Comparison of ENCODE assay signal across 19 cellular contexts in genomic region chr1:28871631-28872401, GRCh38. TPM values are rescaled to one million over a fixed set of nuclear protein-coding genes. Genes with fewer than 3 reads are reported as not detected.
A peak's percentile ranks its signal among the peaks of the same experiment; 100 is the strongest.
DNase-seq lines count a peak whose midpoint lies in the region; ATAC-seq and TF ChIP-seq lines count a peak whose summit lies in the region.
"Had no signal": no experiment of that assay in that cellular context is flagged by ENCODE, and none has a peak within 500 bp of the region (broad histone marks: within the 10 kb centered on the region; RNA-seq: fewer than 3 reads in every experiment).

No MANE protein-coding gene starts in this region.

- no peaks in the 10 kb centered on the region for H3K9me3 Mint-ChIP-seq in CD4-positive, alpha-beta T cell

- no peak overlapping the region for H3K14ac ChIP-seq in trophoblast cell (ENCODE audit: low read length)

- peak overlapping the region; percentile 91 for H2BK120ac ChIP-seq in trophoblast cell (ENCODE audit: insufficient read depth, low read length, poor library complexity)

- H3K27me3 ChIP-seq in trophoblast cell (ENCODE audit: insufficient read depth, low read length), result no peaks in the 10 kb centered on the region
- H3K27me3 ChIP-seq in CD4-positive, alpha-beta T cell (ENCODE audit: control insufficient read depth, insufficient read depth, low read length), result no peaks in the 10 kb centered on the region

- no peaks in the 10 kb centered on the region for H3K36me3 ChIP-seq in trophoblast cell (ENCODE audit: control insufficient read depth in 1 of 2, insufficient read depth in 2 of 2, low read length in 2 of 2)

- no peak overlapping the region for H3K4me3 Mint-ChIP-seq in T-helper 17 cell
- H3K4me3 Mint-ChIP-seq in CD4-positive, alpha-beta T cell, result no peak overlapping the region
- H3K4me3 Mint-ChIP-seq: CD14-positive monocyte had no signal

- peak overlapping the region; percentile 74 for H2BK5ac ChIP-seq in trophoblast cell (ENCODE audit: low read depth, low read length, poor library complexity)

- CTCF ChIA-PET in CD4-positive, alpha-beta T cell (lab: Charles Lee), result no interaction called here

- in situ Hi-C loops in Caki2 (cut with HindIII; ENCODE audit: low pct_unique_long_range_greater_than_20kb, low sequenced_read_pairs), result no loop called here

- no peak overlapping the region for H3K4me2 ChIP-seq in trophoblast cell (ENCODE audit: low read length)

- H3K23ac ChIP-seq in trophoblast cell (ENCODE audit: low read length), result no peak overlapping the region

- H3K36me3 Mint-ChIP-seq in T-helper 17 cell (ENCODE audit: low read depth), result no peaks in the 10 kb centered on the region
- H3K36me3 Mint-ChIP-seq in CD4-positive, alpha-beta T cell (ENCODE audit: low read depth), result no peaks in the 10 kb centered on the region
- H3K36me3 Mint-ChIP-seq: CD14-positive monocyte had no signal

- H3K27me3 Mint-ChIP-seq in T-helper 17 cell, result peaks cover 23% of the 10 kb centered on the region
- peaks cover 4% of the 10 kb centered on the region for H3K27me3 Mint-ChIP-seq in CD4-positive, alpha-beta T cell

- no peak for TF ChIP-seq CTCF in CD4-positive, alpha-beta T cell (IDR thresholded peaks at IDR 0.05)

- no peak overlapping the region for H3K9ac ChIP-seq in trophoblast cell (ENCODE audit: low read length)

- peak overlapping the region; percentile 94 for H4K91ac ChIP-seq in trophoblast cell (ENCODE audit: low read depth, low read length)

- H3K18ac ChIP-seq in trophoblast cell (ENCODE audit: low read length), result no peak overlapping the region

- H4K12ac ChIP-seq in trophoblast cell (ENCODE audit: low read depth, low read length), result no peak overlapping the region

- intact Hi-C loops in CD4-positive, alpha-beta T cell (cut with DNase I, micrococcal nuclease), result no loop called here

- H3K4me1 Mint-ChIP-seq in T-helper 17 cell, result no peaks in the 10 kb centered on the region
- no peaks in the 10 kb centered on the region for H3K4me1 Mint-ChIP-seq in CD4-positive, alpha-beta T cell (ENCODE audit: low read depth)

- peaks cover 14 to 22% of the 10 kb centered on the region in 2 experiments for H3K4me1 ChIP-seq in trophoblast cell (ENCODE audit: control insufficient read depth in 1 of 2, insufficient read depth in 2 of 2, low read length in 2 of 2)

- no peak overlapping the region for H2AFZ ChIP-seq in trophoblast cell (ENCODE audit: insufficient read depth, low read length, poor library complexity)

- ATAC-seq in T-helper 17 cell (no peak), left lobe of liver (peak; percentile 92), HG03460 (IDR thresholded peaks at IDR 0.05; ENCODE audit: unreplicated experiment) (no peak)
- no peak for ATAC-seq in CD4-positive, alpha-beta T cell (ENCODE audit: poor library complexity)

- H3K27ac ChIP-seq in trophoblast cell (ENCODE audit: low read depth, low read length), result peak overlapping the region; percentile 79
- no peak overlapping the region for H3K27ac ChIP-seq in CD4-positive, alpha-beta T cell (ENCODE audit: low read depth, low read length)
- H3K27ac ChIP-seq: SK-N-MC had no signal

- no peak overlapping the region for H2AK5ac ChIP-seq in trophoblast cell (ENCODE audit: low read length)

- peaks cover 2% of the 10 kb centered on the region for H3K79me2 ChIP-seq in trophoblast cell (ENCODE audit: control insufficient read depth, insufficient read depth, low read length, poor library complexity)

- H3K4me3 ChIP-seq in trophoblast cell (ENCODE audit: low read depth, low read length), result no peak overlapping the region
- H3K4me3 ChIP-seq: SK-N-MC had no signal

- peaks cover 19% of the 10 kb centered on the region for H3K79me1 ChIP-seq in trophoblast cell (ENCODE audit: low read length)

- H4K8ac ChIP-seq in trophoblast cell (ENCODE audit: low read depth, low read length), result no peak overlapping the region

- H2BK12ac ChIP-seq in trophoblast cell (ENCODE audit: low read length), result no peak overlapping the region

- H3K4ac ChIP-seq in trophoblast cell (ENCODE audit: low read depth, low read length), result no peak overlapping the region

- POLR2A ChIA-PET in CD4-positive, alpha-beta T cell (lab: Charles Lee), result no interaction called here

- WGBS in trophoblast cell (ENCODE audit: extremely low coverage, insufficient coverage, insufficient read length), result no CpG with 5 or more reads among the region's 12 CpGs

- DNase-seq in Caki2 (ENCODE audit: low read depth), result peak; percentile 50
- DNase-seq in T-helper 17 cell, result no peak
- DNase-seq in left lobe of liver (ENCODE audit: low spot score), result peak; percentile 65
- DNase-seq in trophoblast cell, result no peak
- no peak for DNase-seq in midbrain (lab: John Stamatoyannopoulos, UW)
- DNase-seq in activated CD8-positive, alpha-beta memory T cell treated with anti-CD3 and anti-CD28 coated beads for 24 hours, result no peak
- no peak for DNase-seq in CD4-positive, alpha-beta T cell
- DNase-seq: DND-41, GF-D8, KBM-7, NCI-H1092, NCI-H1694 treated with DMSO at 0.1 percent for 48 hours, NCI-H2171, NCI-H446 treated with DMSO at 0.1 percent for 48 hours, NCI-H774 had no signal

- H3K27ac Mint-ChIP-seq in T-helper 17 cell, result peak overlapping the region; percentile 51
- no peak overlapping the region for H3K27ac Mint-ChIP-seq in CD4-positive, alpha-beta T cell

- H3K9me3 ChIP-seq in T-helper 17 cell (ENCODE audit: control insufficient read depth, low read length, poor library complexity, severe bottlenecking), result no peaks in the 10 kb centered on the region
- H3K9me3 ChIP-seq in trophoblast cell (ENCODE audit: insufficient read depth, low read depth, low read length), result peaks cover 2% of the 10 kb centered on the region
- no peaks in the 10 kb centered on the region for H3K9me3 ChIP-seq in CD4-positive, alpha-beta T cell (ENCODE audit: control insufficient read depth, low read length)

RNA-seq across cellular contexts. Expression of gene EPB41, which starts 42.6 kb away (rescaled TPM):
- 11.8 and 17.6 TPM in 2 replicates for total RNA-seq in Caki2 (2014; rRNA removed; shearing (Covaris generic); ENCODE audit: low replicate concordance)
- total RNA-seq in T-helper 17 cell (100 to 1,000 TPM; 193 to 221 TPM), left lobe of liver (35.6 TPM)
- 28.3 and 29.8 TPM in 2 replicates for polyA plus RNA-seq in trophoblast cell (2013)
- total RNA-seq in CD4-positive, alpha-beta T cell, result 100 to 1,000 TPM; 138 to 145 TPM

RNA-seq across cellular contexts. Expression of gene OPRD1, which starts 59.8 kb away (rescaled TPM):
- total RNA-seq in Caki2 (2014; rRNA removed; shearing (Covaris generic); ENCODE audit: low replicate concordance), result not detected in 2 replicates
- total RNA-seq in T-helper 17 cell (not detected), left lobe of liver (not detected)
- polyA plus RNA-seq in trophoblast cell (2013), result 2.2 and 2.4 TPM in 2 replicates
- total RNA-seq in CD4-positive, alpha-beta T cell, result not detected
- total RNA-seq: M059J had no signal
- polyA plus RNA-seq: CD14-positive monocyte had no signal

Comparison
In these comparisons a context has a peak if more than half of its experiments do, and no peak if none do; other contexts are left out.
1. DNase-seq: peak in Caki2 (single experiment) and left lobe of liver (single experiment); none in T-helper 17 cell (0 of 3), trophoblast cell (0 of 2), midbrain (single experiment), activated CD8-positive, alpha-beta memory T cell treated with anti-CD3 and anti-CD28 coated beads for 24 hours (single experiment) and CD4-positive, alpha-beta T cell (0 of 10).